Comparison of ENCODE assay signal across 1 cellular context in the genomic region with DNA sequence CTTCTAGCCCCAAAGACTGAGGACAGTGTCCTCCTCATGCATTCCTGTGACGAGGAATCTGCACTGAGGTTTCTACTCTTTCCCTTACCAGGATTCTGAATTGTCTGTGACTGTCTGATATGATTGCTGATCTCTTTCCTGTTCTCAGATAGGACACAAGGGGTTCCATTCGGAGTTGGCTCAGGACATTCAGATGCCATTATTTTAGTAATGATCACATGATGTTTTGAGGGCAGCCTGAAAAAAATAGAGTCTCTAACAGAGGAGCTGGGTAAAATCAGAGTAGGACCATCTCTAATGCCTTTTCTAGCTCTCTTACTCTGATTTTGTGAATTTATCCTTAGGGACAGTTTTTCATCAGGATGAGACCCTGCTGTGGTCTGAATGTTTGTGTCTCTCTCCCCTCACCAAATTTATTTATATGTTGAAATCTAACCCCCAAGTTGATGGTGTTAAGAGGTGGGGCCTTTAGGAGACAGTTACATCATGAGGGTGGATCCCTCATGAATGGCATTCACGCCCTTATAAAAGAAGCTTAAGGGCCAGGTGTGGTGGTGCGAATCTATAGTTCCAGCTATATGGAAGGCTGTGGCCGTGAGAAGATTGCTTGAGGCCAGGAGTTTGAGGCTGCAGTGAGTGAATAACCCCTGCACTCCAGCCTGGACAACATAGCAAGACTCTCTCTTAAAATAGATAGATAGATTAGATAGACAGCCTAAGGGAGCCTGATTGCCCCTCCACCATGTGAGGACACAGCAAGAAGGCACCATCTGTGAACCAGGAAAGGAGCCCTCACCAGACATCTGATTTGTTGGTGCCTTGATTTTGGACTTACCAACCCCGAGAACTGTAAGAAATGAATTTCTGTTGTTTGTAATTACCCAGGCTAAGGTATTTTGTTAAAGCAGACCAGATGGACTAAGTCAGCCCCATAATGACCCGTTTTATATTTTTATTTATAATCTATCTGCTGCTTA.
TF ChIP-seq lines count a peak whose summit lies in the region.

No MANE protein-coding gene starts in this region.

TF ChIP-seq in HepG2, 621 proteins besides CTCF, POLR2A, EP300 and RAD21 (continued from another document):
- no peak for TF ChIP-seq ZNF556 (CRISPR knock-in tag; IDR thresholded peaks at IDR 0.05; ENCODE audit: borderline replicate concordance)
- no peak for TF ChIP-seq MATR3 (CRISPR knock-in tag; IDR thresholded peaks at IDR 0.05)
- peak; percentile 98 for TF ChIP-seq RBM22 (optimal IDR thresholded peaks at IDR 0.05; ENCODE audit: low read length)
- no peak for TF ChIP-seq ZNF331 (CRISPR knock-in tag; IDR thresholded peaks at IDR 0.05)
- TF ChIP-seq ZNF121 (CRISPR knock-in tag; IDR thresholded peaks at IDR 0.05), result peak; percentile 96
- no peak for TF ChIP-seq ELF4 (CRISPR knock-in tag; IDR thresholded peaks at IDR 0.05; ENCODE audit: borderline replicate concordance)
- no peak for TF ChIP-seq E2F1 (CRISPR knock-in tag; IDR thresholded peaks at IDR 0.05)
- 0 out of 2 replicates have a peak, but pooled peaks have one; percentile 38 for TF ChIP-seq MBD4 (IDR thresholded peaks at IDR 0.05; ENCODE audit: borderline replicate concordance, low read length)
